Comparison of ENCODE assay signal across 8 cellular contexts in the genomic region with DNA sequence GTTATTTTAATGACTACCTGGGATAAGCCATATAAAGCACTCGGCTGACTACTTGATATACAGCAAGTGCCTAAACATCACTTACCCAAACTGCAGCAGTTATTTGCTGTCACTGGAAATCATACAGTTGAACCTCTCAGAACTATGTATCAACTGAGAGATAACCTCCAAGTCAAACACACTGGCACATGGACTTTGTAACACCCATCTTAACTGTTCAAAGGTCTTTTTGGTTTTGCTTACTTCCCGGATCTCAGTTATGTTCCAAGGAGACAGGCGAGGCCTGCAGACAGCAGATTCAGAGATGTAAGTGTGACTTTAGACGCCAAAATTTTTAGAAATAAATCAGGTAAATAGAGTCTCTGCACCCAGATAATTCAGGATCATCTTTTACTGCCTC. TPM values are rescaled to one million over a fixed set of nuclear protein-coding genes. Genes with fewer than 3 reads are reported as not detected.
DNase-seq lines count a peak whose midpoint lies in the region; ATAC-seq, FAIRE-seq and TF ChIP-seq lines count a peak whose summit lies in the region.

No MANE protein-coding gene starts in this region.

- H3K4me1 Mint-ChIP-seq in activated CD8-positive, alpha-beta memory T cell treated with anti-CD3 and anti-CD28 coated beads, Interleukin-2, amount 10 ng/mL, durations not matched to agents 7 days and 5 days, result peaks cover 59% of the 10 kb centered on the region
- H3K4me1 Mint-ChIP-seq in activated CD8-positive, alpha-beta T cell treated with anti-CD3 and anti-CD28 coated beads, Interleukin-2, amount 10 ng/mL, durations not matched to agents 7 days and 5 days (ENCODE audit: low read depth), result peaks cover 61% of the 10 kb centered on the region
- H3K4me1 Mint-ChIP-seq in stimulated activated memory B cell treated with anti-CD40 and anti-IgM and Interleukin-4, amounts not matched to agents 10 μg/mL and 1 μg/mL and 100 μg/mL, for 72 hours, result peaks cover 62% of the 10 kb centered on the region

- no peak for FAIRE-seq in kidney (lab: Jason Lieb, UNC)
- no peak for FAIRE-seq in H54 (lab: Jason Lieb, UNC)

- H3K9me3 ChIP-seq in kidney (ENCODE audit: control insufficient read depth in 1 of 2, low read length in 2 of 2), result no peaks in the 10 kb centered on the region

- peak overlapping the region; percentile 47 for H3K27ac Mint-ChIP-seq in activated CD8-positive, alpha-beta memory T cell treated with anti-CD3 and anti-CD28 coated beads, Interleukin-2, amount 10 ng/mL, durations not matched to agents 7 days and 5 days
- no peak overlapping the region for H3K27ac Mint-ChIP-seq in activated CD8-positive, alpha-beta T cell treated with anti-CD3 and anti-CD28 coated beads, Interleukin-2, amount 10 ng/mL, durations not matched to agents 7 days and 5 days
- no peak overlapping the region for H3K27ac Mint-ChIP-seq in stimulated activated memory B cell treated with anti-CD40 and anti-IgM and Interleukin-4, amounts not matched to agents 10 μg/mL and 1 μg/mL and 100 μg/mL, for 72 hours

- H3K36me3 Mint-ChIP-seq in activated CD8-positive, alpha-beta memory T cell treated with anti-CD3 and anti-CD28 coated beads, Interleukin-2, amount 10 ng/mL, durations not matched to agents 7 days and 5 days, result peaks cover 26% of the 10 kb centered on the region
- H3K36me3 Mint-ChIP-seq in activated CD8-positive, alpha-beta T cell treated with anti-CD3 and anti-CD28 coated beads, Interleukin-2, amount 10 ng/mL, durations not matched to agents 7 days and 5 days (ENCODE audit: low read depth), result peaks cover 34% of the 10 kb centered on the region
- no peaks in the 10 kb centered on the region for H3K36me3 Mint-ChIP-seq in stimulated activated memory B cell treated with anti-CD40 and anti-IgM and Interleukin-4, amounts not matched to agents 10 μg/mL and 1 μg/mL and 100 μg/mL, for 72 hours

- H3K4me1 ChIP-seq in kidney (ENCODE audit: control insufficient read depth in 1 of 2, insufficient read depth in 1 of 2, low read depth in 1 of 2, low read length in 2 of 2), result peaks cover 15 to 16% of the 10 kb centered on the region in 2 donors

- ATAC-seq in activated CD8-positive, alpha-beta memory T cell treated with anti-CD3 and anti-CD28 coated beads, Interleukin-2, amount 10 ng/mL, durations not matched to agents 7 days and 5 days, result no peak
- ATAC-seq in activated CD8-positive, alpha-beta T cell treated with anti-CD3 and anti-CD28 coated beads, Interleukin-2, amount 10 ng/mL, durations not matched to agents 7 days and 5 days, result no peak
- no peak for ATAC-seq in stimulated activated memory B cell treated with anti-CD40 and anti-IgM and Interleukin-4, amounts not matched to agents 10 μg/mL and 1 μg/mL and 100 μg/mL, for 72 hours
- ATAC-seq in HG03460 (IDR thresholded peaks at IDR 0.05; ENCODE audit: unreplicated experiment) (no peak), GM18502 (IDR thresholded peaks at IDR 0.05; ENCODE audit: poor library complexity, unreplicated experiment) (no peak)

- POLR2A ChIA-PET in activated CD8-positive, alpha-beta T cell treated with anti-CD3 and anti-CD28 coated beads, Interleukin-2, amount 10 ng/mL, durations not matched to agents 7 days and 5 days (lab: Charles Lee), result interaction anchor here (0.6 kb wide), 1 partner anchor 43 kb away, joined by 4 read pairs; no protein-coding TSS in a partner anchor

- peak overlapping the region; percentile 95 for H3K4me3 Mint-ChIP-seq in activated CD8-positive, alpha-beta memory T cell treated with anti-CD3 and anti-CD28 coated beads, Interleukin-2, amount 10 ng/mL, durations not matched to agents 7 days and 5 days
- peak overlapping the region; percentile 94 for H3K4me3 Mint-ChIP-seq in activated CD8-positive, alpha-beta T cell treated with anti-CD3 and anti-CD28 coated beads, Interleukin-2, amount 10 ng/mL, durations not matched to agents 7 days and 5 days
- H3K4me3 Mint-ChIP-seq in stimulated activated memory B cell treated with anti-CD40 and anti-IgM and Interleukin-4, amounts not matched to agents 10 μg/mL and 1 μg/mL and 100 μg/mL, for 72 hours, result peak overlapping the region; percentile 91

- DNase-seq in activated CD8-positive, alpha-beta memory T cell treated with anti-CD3 and anti-CD28 coated beads, Interleukin-2, amount 10 ng/mL, durations not matched to agents 7 days and 5 days, result no peak
- no peak for DNase-seq in activated CD8-positive, alpha-beta memory T cell treated with anti-CD3 and anti-CD28 coated beads, Interleukin-2, amount 50 U/mL, for 4 hours
- DNase-seq in activated CD8-positive, alpha-beta T cell treated with anti-CD3 and anti-CD28 coated beads, Interleukin-2, amount 10 ng/mL, durations not matched to agents 7 days and 5 days, result no peak
- DNase-seq in kidney (no peak), H54 (ENCODE audit: insufficient read length, low spot score) (no peak)

- H3K9me3 Mint-ChIP-seq in activated CD8-positive, alpha-beta memory T cell treated with anti-CD3 and anti-CD28 coated beads, Interleukin-2, amount 10 ng/mL, durations not matched to agents 7 days and 5 days (ENCODE audit: low read depth), result no peaks in the 10 kb centered on the region
- no peaks in the 10 kb centered on the region for H3K9me3 Mint-ChIP-seq in activated CD8-positive, alpha-beta T cell treated with anti-CD3 and anti-CD28 coated beads, Interleukin-2, amount 10 ng/mL, durations not matched to agents 7 days and 5 days (ENCODE audit: insufficient read depth)
- no peaks in the 10 kb centered on the region for H3K9me3 Mint-ChIP-seq in stimulated activated memory B cell treated with anti-CD40 and anti-IgM and Interleukin-4, amounts not matched to agents 10 μg/mL and 1 μg/mL and 100 μg/mL, for 72 hours

- peaks cover 2 to 6% of the 10 kb centered on the region in 2 donors for H3K36me3 ChIP-seq in kidney (ENCODE audit: control insufficient read depth in 1 of 2, insufficient read depth in 2 of 2, low read length in 2 of 2)

- intact Hi-C loops in kidney (cut with DNase I), result no loop called here

- H3K27me3 Mint-ChIP-seq in activated CD8-positive, alpha-beta memory T cell treated with anti-CD3 and anti-CD28 coated beads, Interleukin-2, amount 10 ng/mL, durations not matched to agents 7 days and 5 days, result no peaks in the 10 kb centered on the region
- H3K27me3 Mint-ChIP-seq in activated CD8-positive, alpha-beta T cell treated with anti-CD3 and anti-CD28 coated beads, Interleukin-2, amount 10 ng/mL, durations not matched to agents 7 days and 5 days (ENCODE audit: low read depth), result no peaks in the 10 kb centered on the region
- no peaks in the 10 kb centered on the region for H3K27me3 Mint-ChIP-seq in stimulated activated memory B cell treated with anti-CD40 and anti-IgM and Interleukin-4, amounts not matched to agents 10 μg/mL and 1 μg/mL and 100 μg/mL, for 72 hours

- TF ChIP-seq POLR2A in H54 (IDR thresholded peaks at IDR 0.05; ENCODE audit: low read depth, low read length), result no peak

- TF ChIP-seq CTCF in kidney (IDR thresholded peaks at IDR 0.05; ENCODE audit: borderline replicate concordance, extremely low read depth, insufficient read depth), result no peak

- H3K4me3 ChIP-seq in kidney (ENCODE audit: low read length in 2 of 2), result peak overlapping the region; percentile 91

- H3K9ac ChIP-seq in kidney (ENCODE audit: low read length in 2 of 2), result no peak overlapping the region

- no peak overlapping the region for H3K27ac ChIP-seq in kidney (ENCODE audit: low read depth in 2 of 2, low read length in 2 of 2)

- CTCF ChIA-PET in activated CD8-positive, alpha-beta memory T cell treated with anti-CD3 and anti-CD28 coated beads, Interleukin-2, amount 10 ng/mL, durations not matched to agents 7 days and 5 days (lab: Charles Lee), result no interaction called here
- CTCF ChIA-PET in activated CD8-positive, alpha-beta T cell treated with anti-CD3 and anti-CD28 coated beads, Interleukin-2, amount 10 ng/mL, durations not matched to agents 7 days and 5 days (lab: Charles Lee), result no interaction called here

RNA-seq across cellular contexts. Expression of gene KDELR2, which starts 1.6 kb away (rescaled TPM):
- 10 to 100 TPM; 56.2 to 66.0 TPM for total RNA-seq in activated CD8-positive, alpha-beta memory T cell treated with anti-CD3 and anti-CD28 coated beads, Interleukin-2, amount 10 ng/mL, durations not matched to agents 7 days and 5 days
- total RNA-seq in activated CD8-positive, alpha-beta T cell treated with anti-CD3 and anti-CD28 coated beads, Interleukin-2, amount 10 ng/mL, durations not matched to agents 7 days and 5 days, result 10 to 100 TPM; 60.3 to 61.9 TPM
- total RNA-seq in kidney, result 109 TPM
- polyA plus RNA-seq in kidney (ENCODE audit: insufficient read depth, low read depth, low replicate concordance), result 108 TPM

RNA-seq across cellular contexts. Expression of gene DAGLB, which starts 34.6 kb away (rescaled TPM):
- 10 to 100 TPM; 21.6 to 22.2 TPM for total RNA-seq in activated CD8-positive, alpha-beta memory T cell treated with anti-CD3 and anti-CD28 coated beads, Interleukin-2, amount 10 ng/mL, durations not matched to agents 7 days and 5 days
- total RNA-seq in activated CD8-positive, alpha-beta T cell treated with anti-CD3 and anti-CD28 coated beads, Interleukin-2, amount 10 ng/mL, durations not matched to agents 7 days and 5 days, result 10 to 100 TPM; 25.1 to 28.5 TPM
- total RNA-seq in kidney, result 25.6 TPM
- polyA plus RNA-seq in kidney (ENCODE audit: insufficient read depth, low read depth, low replicate concordance), result 7.7 TPM
